In the genomic region with DNA sequence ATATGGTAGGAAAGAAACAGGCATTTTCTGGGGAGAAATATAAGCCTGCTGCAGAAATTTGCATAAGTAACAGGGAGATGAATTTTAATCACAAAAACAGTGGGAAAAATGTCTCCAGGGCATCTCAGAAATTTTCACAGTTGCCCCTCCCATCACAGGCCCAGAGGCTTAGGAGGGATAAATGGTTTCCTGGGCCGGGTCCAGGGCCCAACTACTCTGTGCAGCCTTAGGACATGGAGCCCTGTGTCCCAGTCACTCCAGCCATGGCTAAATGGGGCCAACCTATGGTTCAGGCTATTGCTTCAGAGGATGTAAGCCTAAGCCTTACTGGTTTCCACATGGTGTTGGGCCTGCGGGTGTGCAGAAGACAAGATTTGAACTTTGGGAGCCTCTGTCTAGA, we compare ENCODE assay signal across 8 cellular contexts. TPM values are rescaled to one million over a fixed set of nuclear protein-coding genes. Genes with fewer than 3 reads are reported as not detected.
"Had no signal": no experiment of that assay in that cellular context is flagged by ENCODE, and none has a peak within 500 bp of the region (broad histone marks: within the 10 kb centered on the region; RNA-seq: fewer than 3 reads in every experiment).

No MANE protein-coding gene starts in this region.

- DNase-seq: GDM1 had no signal

- H3K4me3 ChIP-seq: GM12878 had no signal

- FAIRE-seq: G401.6, GM12878, GM12891, GM12892, GM18507, GM19239 had no signal

- ATAC-seq: GM12878 had no signal

RNA-seq across cellular contexts. Expression of a gene that starts 9.2 kb away (rescaled TPM):
- total RNA-seq: G401, GM12878 had no signal
- polyA plus RNA-seq: GM12878 had no signal

RNA-seq across cellular contexts. Expression of a gene that starts 39.4 kb away (rescaled TPM):
- total RNA-seq: G401, GM12878 had no signal

RNA-seq across cellular contexts. Expression of a gene that starts 54.7 kb away (rescaled TPM):
- total RNA-seq: G401, GM12878 had no signal
- polyA plus RNA-seq: GM12878 had no signal
